Comparison of ENCODE assay signal across 8 cellular contexts in the genomic region with DNA sequence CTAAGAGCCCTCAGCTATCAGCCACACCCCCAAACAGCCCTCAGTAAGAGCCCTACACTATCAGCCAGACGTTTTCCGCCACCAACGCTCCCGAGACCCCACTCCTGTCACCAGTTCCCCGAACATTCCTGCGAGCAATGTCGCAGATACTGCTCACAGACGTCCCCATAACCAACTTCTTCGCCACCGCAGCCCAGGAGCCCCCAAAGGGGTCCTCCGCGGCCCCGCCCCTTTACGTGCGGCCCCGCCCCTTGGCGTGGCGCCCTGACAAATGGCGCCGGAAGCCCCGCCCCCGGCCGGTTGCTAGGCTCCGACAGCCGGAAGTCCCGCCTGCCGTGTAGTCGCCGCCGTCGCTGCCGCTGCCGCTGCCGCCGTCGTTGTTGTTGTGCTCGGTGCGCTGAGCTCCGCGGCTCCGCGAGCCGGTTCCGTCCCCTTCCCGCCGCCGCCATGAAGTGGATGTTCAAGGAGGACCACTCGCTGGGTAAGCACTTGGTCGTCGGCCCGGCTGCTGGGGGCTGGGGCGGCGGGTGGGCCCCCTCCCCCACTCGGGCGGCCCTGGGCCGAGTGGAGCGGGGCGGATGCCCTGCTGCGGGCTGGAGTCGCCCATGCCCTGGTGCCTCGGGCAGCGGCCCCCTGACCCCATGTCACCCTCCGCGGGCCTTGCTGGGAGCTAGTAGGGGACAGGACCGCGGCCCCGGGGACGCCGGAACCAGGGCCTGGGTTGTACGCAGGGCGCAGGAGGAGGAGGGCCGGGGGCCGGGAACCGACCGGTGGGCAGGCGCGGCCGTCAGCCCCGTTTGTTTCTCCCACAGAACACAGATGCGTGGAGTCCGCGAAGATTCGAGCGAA. TPM values are rescaled to one million over a fixed set of nuclear protein-coding genes. Genes with fewer than 3 reads are reported as not detected.
DNase-seq lines count a peak whose midpoint lies in the region; ATAC-seq and TF ChIP-seq lines count a peak whose summit lies in the region.

A gene with protein sequence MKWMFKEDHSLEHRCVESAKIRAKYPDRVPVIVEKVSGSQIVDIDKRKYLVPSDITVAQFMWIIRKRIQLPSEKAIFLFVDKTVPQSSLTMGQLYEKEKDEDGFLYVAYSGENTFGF (plus strand): TSS at position 340 of the 849 bp plus-strand sequence. CDS start 108 bp downstream, at position 448.

- no peaks in the 10 kb centered on the region for H3K27me3 ChIP-seq in testis

- H3K9me3 Mint-ChIP-seq in activated naive CD8-positive, alpha-beta T cell (ENCODE audit: low read depth) = no peaks in the 10 kb centered on the region
- H3K9me3 Mint-ChIP-seq in osteocyte (ENCODE audit: unreplicated experiment) = no peaks in the 10 kb centered on the region

- CTCF ChIA-PET in GM10248 (lab: Yijun Ruan, JAX) = interaction anchor here (1.0 to 4.1 kb wide), 11 partner anchors 9 to 367 kb away, joined by 3 to 26 read pairs (median 6); a partner anchor contains a TSS

- POLR2A ChIA-PET in GM10248 (lab: Yijun Ruan, JAX) = interaction anchor here (0.9 to 2.7 kb wide), 5 partner anchors 10 to 102 kb away, joined by 3 to 10 read pairs (median 3); a partner anchor contains a TSS

- peak within 1 kb of the TSS; percentile 96 for H3K4me3 Mint-ChIP-seq in activated naive CD8-positive, alpha-beta T cell
- H3K4me3 Mint-ChIP-seq in osteocyte (ENCODE audit: unreplicated experiment) = peak within 1 kb of the TSS; percentile 98

- intact Hi-C loops in testis (cut with DNase I; ENCODE audit: low total_unique reads) = no loop called here

- H3K4me3 ChIP-seq in NB4 (ENCODE audit: low read depth, low read length) (peak within 1 kb of the TSS; percentile 90), testis (peak within 1 kb of the TSS; percentile 93 to 98)

- TF ChIP-seq CTCF in GM10248 (IDR thresholded peaks at IDR 0.05; ENCODE audit: control extremely low read depth, extremely low read depth, low read depth, missing control alignments) (no peak), NB4 (IDR thresholded peaks at IDR 0.05; ENCODE audit: low read depth, low read length) (no peak), osteocyte (IDR thresholded peaks at IDR 0.05) (no peak), testis (IDR thresholded peaks at IDR 0.05) (no peak)

- H3K4me1 ChIP-seq in testis = no peaks in the 10 kb centered on the region

- peak; percentile 74 for TF ChIP-seq POLR2A in NB4 (IDR thresholded peaks at IDR 0.05; ENCODE audit: extremely low read depth, insufficient read length)
- TF ChIP-seq POLR2A in testis (IDR thresholded peaks at IDR 0.05) = peak; percentile 56

- DNase-seq in GM10248 (ENCODE audit: extremely low spot score) (peak; percentile 91), NB4 (ENCODE audit: low read depth) (peak; percentile 89), SKM-1 treated with dmso at 0.1 percent for 144 hours (lab: John Stamatoyannopoulos, UW; ENCODE audit: unreplicated experiment) (peak; percentile 70), glomerular visceral epithelial cell (ENCODE audit: extremely low spot score) (peak; percentile 78), osteocyte (ENCODE audit: extremely low spot score, unreplicated experiment) (peak; percentile 96), testis (peak; percentile 89)

- peak within 1 kb of the TSS; percentile 95 for H3K27ac Mint-ChIP-seq in activated naive CD8-positive, alpha-beta T cell
- peak within 1 kb of the TSS; percentile 79 for H3K27ac Mint-ChIP-seq in osteocyte (ENCODE audit: unreplicated experiment)

- peak; percentile 72 for ATAC-seq in HG02571 (IDR thresholded peaks at IDR 0.05; ENCODE audit: unreplicated experiment)

- H3K9me3 ChIP-seq in testis = no peaks in the 10 kb centered on the region

- H3K27ac ChIP-seq in testis = peak within 1 kb of the TSS; percentile 77 to 82

- H3K36me3 ChIP-seq in testis (ENCODE audit: low read depth, missing control alignments) = no peaks in the 10 kb centered on the region

- peaks cover 38% of the 10 kb centered on the region for H3K4me1 Mint-ChIP-seq in activated naive CD8-positive, alpha-beta T cell (ENCODE audit: low read depth)
- peaks cover 25% of the 10 kb centered on the region for H3K4me1 Mint-ChIP-seq in osteocyte (ENCODE audit: unreplicated experiment)

- H3K36me3 Mint-ChIP-seq in activated naive CD8-positive, alpha-beta T cell = no peaks in the 10 kb centered on the region
- peaks cover 16% of the 10 kb centered on the region for H3K36me3 Mint-ChIP-seq in osteocyte (ENCODE audit: unreplicated experiment)

- 0 to 1% methylated on average over 12 to 68 of the region's 84 CpGs for WGBS in testis, 2 donors

- peaks cover 2% of the 10 kb centered on the region for H3K27me3 Mint-ChIP-seq in activated naive CD8-positive, alpha-beta T cell
- peaks cover 23% of the 10 kb centered on the region for H3K27me3 Mint-ChIP-seq in osteocyte (ENCODE audit: unreplicated experiment)

RNA-seq across cellular contexts. Expression of the gene that starts here (rescaled TPM):
- 84.6 and 90.3 TPM in 2 replicates for total RNA-seq in osteocyte
- 100 to 1,000 TPM; 113 to 122 TPM for total RNA-seq in testis
- 157 TPM for polyA plus RNA-seq in testis (ENCODE audit: insufficient read depth, low read depth, low replicate concordance)

Comparison
In these comparisons a context has a peak if more than half of its experiments do, and no peak if none do; other contexts are left out.
1. Peak in every context shown above with its lines: DNase-seq, ATAC-seq, H3K4me3 ChIP-seq and H3K27ac ChIP-seq.